ENCODE assay signal across 9 cellular contexts in genomic region chr7:123047955-123048354, GRCh38. TPM values are rescaled to one million over a fixed set of nuclear protein-coding genes. Genes with fewer than 3 reads are reported as not detected.
"Had no signal": no experiment of that assay in that cellular context is flagged by ENCODE, and none has a peak within 500 bp of the region (broad histone marks: within the 10 kb centered on the region; RNA-seq: fewer than 3 reads in every experiment).

No MANE protein-coding gene starts in this region.

- H3K4me3 ChIP-seq: GM12878 had no signal

- ATAC-seq: GM12878 had no signal

- FAIRE-seq: G401.6, GM12878, GM12891, GM12892, GM18507, GM19239 had no signal

- DNase-seq: GDM1, GF-D8 had no signal

RNA-seq across cellular contexts. Expression of gene TAS2R16, which starts 52.5 kb away (rescaled TPM):
- total RNA-seq: G401, GM12878 had no signal
- polyA plus RNA-seq: GM12878 had no signal
